Comparison of ENCODE assay signal across 24 cellular contexts in genomic region chr5:124456244-124456643, GRCh38.
"Had no signal": no experiment of that assay in that cellular context is flagged by ENCODE, and none has a peak within 500 bp of the region (broad histone marks: within the 10 kb centered on the region; RNA-seq: fewer than 3 reads in every experiment).

No MANE protein-coding gene starts in this region.

- H3K4me1 ChIP-seq: thyroid gland had no signal

- ATAC-seq: activated CD8-positive, alpha-beta T cell treated with anti-CD3 and anti-CD28 coated beads, Interleukin-2, amount 10 ng/mL, durations not matched to agents 7 days and 5 days; natural killer cell had no signal

- H3K9me3 Mint-ChIP-seq: activated CD4-positive, alpha-beta T cell treated with anti-CD3 and anti-CD28 coated beads, Interleukin-2, amount 10 ng/mL, durations not matched to agents 7 days and 5 days; activated naive CD4-positive, alpha-beta T cell treated with anti-CD3 and anti-CD28 coated beads, Interleukin-2, amount 50 U/mL, for 24 hours; natural killer cell had no signal

- H3K27ac Mint-ChIP-seq: activated CD4-positive, alpha-beta T cell treated with anti-CD3 and anti-CD28 coated beads, Interleukin-2, amount 10 ng/mL, durations not matched to agents 7 days and 5 days; activated CD8-positive, alpha-beta T cell treated with anti-CD3 and anti-CD28 coated beads, Interleukin-2, amount 10 ng/mL, durations not matched to agents 7 days and 5 days; activated naive CD4-positive, alpha-beta T cell treated with anti-CD3 and anti-CD28 coated beads, Interleukin-2, amount 50 U/mL, for 24 hours; activated T-helper 1 cell treated with anti-CD3 and anti-CD28 coated beads, Interleukin-12 subunit alpha, Interleukin-12 subunit beta, Interleukin-2, Interleukin-4 antibody, amounts not matched to agents 30 ng/mL and 10 ng/mL and 1 ng/mL, durations not matched to agents 14 hours and 24 hours and 36 hours; immature natural killer cell; natural killer cell; stimulated activated naive CD8-positive, alpha-beta T cell treated with anti-CD3 and anti-CD28 coated beads, Interleukin-15, Interleukin-2, amounts not matched to agents 100 ng/mL and 50 ng/mL, for 24 hours had no signal

- H3K4me3 ChIP-seq: esophagus squamous epithelium, hepatocyte, left ventricle myocardium inferior, spleen, thyroid gland had no signal

- H3K4me3 Mint-ChIP-seq: activated CD4-positive, alpha-beta T cell treated with anti-CD3 and anti-CD28 coated beads, Interleukin-2, amount 10 ng/mL, durations not matched to agents 7 days and 5 days; activated CD8-positive, alpha-beta T cell treated with anti-CD3 and anti-CD28 coated beads, Interleukin-2, amount 10 ng/mL, durations not matched to agents 7 days and 5 days; activated naive CD4-positive, alpha-beta T cell treated with anti-CD3 and anti-CD28 coated beads, Interleukin-2, amount 50 U/mL, for 24 hours; activated T-helper 1 cell treated with anti-CD3 and anti-CD28 coated beads, Interleukin-12 subunit alpha, Interleukin-12 subunit beta, Interleukin-2, Interleukin-4 antibody, amounts not matched to agents 30 ng/mL and 10 ng/mL and 1 ng/mL, durations not matched to agents 14 hours and 24 hours and 36 hours; immature natural killer cell; natural killer cell; stimulated activated naive CD8-positive, alpha-beta T cell treated with anti-CD3 and anti-CD28 coated beads, Interleukin-15, Interleukin-2, amounts not matched to agents 100 ng/mL and 50 ng/mL, for 24 hours had no signal

- H2AFZ ChIP-seq: hepatocyte had no signal

- H3K27me3 ChIP-seq: brain microvascular endothelial cell, esophagus squamous epithelium, hepatocyte, spleen, thyroid gland had no signal

- H3K27me3 Mint-ChIP-seq: activated CD4-positive, alpha-beta T cell treated with anti-CD3 and anti-CD28 coated beads, Interleukin-2, amount 10 ng/mL, durations not matched to agents 7 days and 5 days; activated naive CD4-positive, alpha-beta T cell treated with anti-CD3 and anti-CD28 coated beads, Interleukin-2, amount 50 U/mL, for 24 hours; stimulated activated naive CD8-positive, alpha-beta T cell treated with anti-CD3 and anti-CD28 coated beads, Interleukin-15, Interleukin-2, amounts not matched to agents 100 ng/mL and 50 ng/mL, for 24 hours had no signal

- H3K27ac ChIP-seq: brain microvascular endothelial cell, esophagus squamous epithelium, hepatocyte, left ventricle myocardium inferior, spleen, thyroid gland, WERI-Rb-1 had no signal

- H3K4me1 Mint-ChIP-seq: activated naive CD4-positive, alpha-beta T cell treated with anti-CD3 and anti-CD28 coated beads, Interleukin-2, amount 50 U/mL, for 24 hours had no signal

- H3K36me3 ChIP-seq: brain microvascular endothelial cell, esophagus squamous epithelium, left ventricle myocardium inferior, spleen, thyroid gland, WERI-Rb-1 had no signal

- H3K36me3 Mint-ChIP-seq: activated naive CD4-positive, alpha-beta T cell treated with anti-CD3 and anti-CD28 coated beads, Interleukin-2, amount 50 U/mL, for 24 hours; immature natural killer cell; natural killer cell had no signal

- H3K9me3 ChIP-seq: esophagus squamous epithelium, left ventricle myocardium inferior, thyroid gland had no signal

- H3K4me2 ChIP-seq: hepatocyte had no signal

- H3K79me2 ChIP-seq: hepatocyte had no signal

- DNase-seq: activated CD4-positive, alpha-beta T cell treated with anti-CD3 and anti-CD28 coated beads, Interleukin-2, amount 10 ng/mL, durations not matched to agents 7 days and 5 days; activated CD4-positive, CD25-positive, alpha-beta regulatory T cell treated with anti-CD3 and anti-CD28 coated beads, Interleukin-2, amount 50 U/mL, for 72 hours; activated CD8-positive, alpha-beta T cell treated with anti-CD3 and anti-CD28 coated beads, Interleukin-2, amount 10 ng/mL, durations not matched to agents 7 days and 5 days; activated gamma-delta T cell; aorta; brain microvascular endothelial cell; central memory CD4-positive, alpha-beta T cell; esophagus squamous epithelium; foreskin melanocyte; immature natural killer cell; left ventricle myocardium inferior; natural killer cell; spleen; stimulated activated CD4-positive, alpha-beta T cell treated with anti-CD3 and anti-CD28 coated beads, Interleukin-4, amount 100 ng/mL, for 24 hours; substantia nigra; T-helper 1 cell; thyroid gland; WERI-Rb-1 had no signal

- FAIRE-seq: colon, TTC549 had no signal
